ENCODE assay signal across 12 cellular contexts in the genomic region with DNA sequence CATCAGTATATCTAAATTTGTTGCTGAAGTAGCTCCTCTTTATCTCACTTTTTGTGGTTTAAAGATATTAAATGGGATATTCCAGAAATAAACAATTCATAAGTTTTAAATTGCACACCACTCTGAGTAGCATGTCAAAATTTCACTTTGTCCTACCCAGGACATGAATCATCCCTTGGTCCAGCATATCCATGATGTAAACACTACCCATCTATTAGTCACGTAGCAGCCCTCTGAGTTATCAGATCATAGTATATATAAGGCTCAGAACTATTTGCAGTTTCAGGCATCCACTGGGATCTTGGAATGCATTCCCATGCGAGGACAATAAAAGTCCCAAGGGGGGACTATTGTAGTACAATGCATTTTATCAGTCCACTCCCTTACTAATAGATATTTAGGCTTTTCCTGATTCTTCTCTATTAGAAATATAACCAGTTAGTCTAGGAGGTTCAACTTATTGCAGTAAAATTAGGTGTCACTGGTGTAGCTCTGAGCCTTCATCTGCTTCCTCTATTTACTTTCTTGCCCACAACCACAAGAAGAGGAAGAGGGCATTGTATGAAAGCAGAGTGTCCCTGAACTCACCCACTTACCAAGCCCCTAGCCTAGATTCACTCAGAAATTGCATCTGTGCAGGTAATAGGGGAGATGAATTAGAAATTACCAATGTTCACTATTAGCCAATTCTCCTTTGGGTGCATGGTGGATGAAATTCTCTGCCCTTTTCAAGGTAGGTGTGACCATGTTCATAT.
DNase-seq lines count a peak whose midpoint lies in the region; ATAC-seq and TF ChIP-seq lines count a peak whose summit lies in the region.
"Had no signal": no experiment of that assay in that cellular context is flagged by ENCODE, and none has a peak within 500 bp of the region (broad histone marks: within the 10 kb centered on the region; RNA-seq: fewer than 3 reads in every experiment).

No MANE protein-coding gene starts in this region.

- DNase-seq in ACHN (peak; percentile 2), RKO (ENCODE audit: low spot score) (peak; percentile 77), fibroblast of peridontal ligament (ENCODE audit: extremely low read depth) (peak; percentile 77), NCI-H1930 (lab: John Stamatoyannopoulos, UW) (no peak), GDM1 (lab: John Stamatoyannopoulos, UW) (no peak), testis (no peak)
- DNase-seq: activated CD8-positive, alpha-beta memory T cell treated with anti-CD3 and anti-CD28 coated beads for 24 hours; NCI-H1048; NCI-H774 had no signal

- no peaks in the 10 kb centered on the region for H3K27me3 ChIP-seq in testis

- TF ChIP-seq POLR2A in testis (IDR thresholded peaks at IDR 0.05) = no peak

- TF ChIP-seq CTCF in testis (IDR thresholded peaks at IDR 0.05) = no peak

- H3K4me1 ChIP-seq in testis = no peaks in the 10 kb centered on the region

- in situ Hi-C loops in ACHN (cut with HindIII; ENCODE audit: low pct_ligation_motif_present, low pct_unique_long_range_greater_than_20kb, low sequenced_read_pairs) = no loop called here

- ATAC-seq in HG03175 (IDR thresholded peaks at IDR 0.05; ENCODE audit: unreplicated experiment) (peak; percentile 49), HG02798 (IDR thresholded peaks at IDR 0.05; ENCODE audit: poor library complexity, unreplicated experiment) (no peak)

- intact Hi-C loops in testis (cut with DNase I; ENCODE audit: low total_unique reads) = no loop called here

- H3K36me3 ChIP-seq in testis (ENCODE audit: low read depth, missing control alignments) = no peaks in the 10 kb centered on the region

- H3K4me3 ChIP-seq in testis = no peak overlapping the region
- H3K4me3 ChIP-seq: skin epidermis had no signal

- 84 to 87% methylated on average over 2 of the region's 2 CpGs for WGBS in testis, 2 donors

- no peaks in the 10 kb centered on the region for H3K9me3 ChIP-seq in testis

- no peak overlapping the region for H3K27ac ChIP-seq in testis
- H3K27ac ChIP-seq: skin epidermis had no signal

Comparison
In these comparisons a context has a peak if more than half of its experiments do, and no peak if none do; other contexts are left out.
1. DNase-seq: peak in ACHN (single experiment), RKO (single experiment) and fibroblast of peridontal ligament (single experiment); none in NCI-H1930 (0 of 2), GDM1 (single experiment) and testis (single experiment).